ENCODE assay signal across 40 cellular contexts in the genomic region with DNA sequence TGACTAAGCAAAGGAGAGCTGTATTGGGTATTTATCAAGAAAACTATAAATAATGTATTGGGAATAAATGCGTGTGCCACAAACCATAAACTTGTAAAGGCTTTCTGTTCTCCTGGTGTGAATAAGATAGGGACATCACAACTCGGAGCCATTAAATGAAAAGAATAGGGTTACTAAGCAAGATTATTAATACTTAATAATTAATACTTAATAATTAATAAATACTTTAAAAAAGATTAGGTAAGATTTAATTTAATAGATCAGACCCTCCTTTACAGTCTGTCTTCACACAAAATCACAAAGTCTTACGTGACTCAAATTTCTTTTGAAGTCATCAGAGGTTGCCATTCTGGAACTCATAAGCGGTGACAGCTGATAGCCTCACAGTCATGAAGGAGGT.
"Had no signal": no experiment of that assay in that cellular context is flagged by ENCODE, and none has a peak within 500 bp of the region (broad histone marks: within the 10 kb centered on the region; RNA-seq: fewer than 3 reads in every experiment).

No MANE protein-coding gene starts in this region.

- H3K36me3 ChIP-seq: adrenal gland, ascending aorta, brain microvascular endothelial cell, breast epithelium, cardiac muscle cell had no signal

- H3K4me3 Mint-ChIP-seq: activated naive CD4-positive, alpha-beta T cell treated with anti-CD3 and anti-CD28 coated beads for 36 hours; activated naive CD4-positive, alpha-beta T cell treated with anti-CD3 and anti-CD28 coated beads, Interleukin-2, amount 10 ng/mL, durations not matched to agents 7 days and 5 days; activated naive CD4-positive, alpha-beta T cell treated with anti-CD3 and anti-CD28 coated beads, Interleukin-2, amount 50 U/mL, for 24 hours; activated naive CD8-positive, alpha-beta T cell; activated naive CD8-positive, alpha-beta T cell treated with anti-CD3 and anti-CD28 coated beads for 36 hours; activated naive CD8-positive, alpha-beta T cell treated with anti-CD3 and anti-CD28 coated beads, Interleukin-2, amount 10 ng/mL, durations not matched to agents 7 days and 5 days; activated naive CD8-positive, alpha-beta T cell treated with anti-CD3 and anti-CD28 coated beads, Interleukin-2, amount 50 U/mL, for 24 hours; activated T-cell treated with anti-CD3 and anti-CD28 coated beads, Interleukin-2, amount 50 U/mL, for 24 hours; activated T-cell treated with anti-CD3 and anti-CD28 coated beads, Interleukin-2, amount 50 U/mL, for 4 hours; activated T-cell treated with anti-CD3 and anti-CD28 coated beads, Interleukin-2, amount 50 U/mL, for 72 hours; activated T-helper 1 cell treated with anti-CD3 and anti-CD28 coated beads, Interleukin-12 subunit alpha, Interleukin-12 subunit beta, Interleukin-2, Interleukin-4 antibody, amounts not matched to agents 30 ng/mL and 10 ng/mL and 1 ng/mL, durations not matched to agents 14 hours and 24 hours and 36 hours; activated T-helper 17 cell treated with anti-CD3 and anti-CD28 coated beads, Interleukin-2, amount 50 U/mL, for 72 hours; brain; central memory CD8-positive, alpha-beta T cell had no signal

- FAIRE-seq: astrocyte, bronchial epithelial cell had no signal

- H3K27ac ChIP-seq: adrenal gland, ascending aorta, body of pancreas, brain microvascular endothelial cell, breast epithelium, cardiac muscle cell had no signal

- H3K4me3 ChIP-seq: adrenal gland, ascending aorta, body of pancreas, breast epithelium, cardiac muscle cell had no signal

- H3K27me3 Mint-ChIP-seq: activated naive CD4-positive, alpha-beta T cell treated with anti-CD3 and anti-CD28 coated beads, Interleukin-2, amount 10 ng/mL, durations not matched to agents 7 days and 5 days; activated naive CD4-positive, alpha-beta T cell treated with anti-CD3 and anti-CD28 coated beads, Interleukin-2, amount 50 U/mL, for 24 hours; activated naive CD8-positive, alpha-beta T cell; activated naive CD8-positive, alpha-beta T cell treated with anti-CD3 and anti-CD28 coated beads for 36 hours; activated naive CD8-positive, alpha-beta T cell treated with anti-CD3 and anti-CD28 coated beads, Interleukin-2, amount 10 ng/mL, durations not matched to agents 7 days and 5 days; activated naive CD8-positive, alpha-beta T cell treated with anti-CD3 and anti-CD28 coated beads, Interleukin-2, amount 50 U/mL, for 24 hours; activated T-cell treated with anti-CD3 and anti-CD28 coated beads, Interleukin-2, amount 50 U/mL, for 24 hours; activated T-helper 17 cell treated with anti-CD3 and anti-CD28 coated beads, Interleukin-2, amount 50 U/mL, for 72 hours; brain; central memory CD8-positive, alpha-beta T cell had no signal

- H3K9me3 Mint-ChIP-seq: activated naive CD4-positive, alpha-beta T cell treated with anti-CD3 and anti-CD28 coated beads, Interleukin-2, amount 10 ng/mL, durations not matched to agents 7 days and 5 days; central memory CD8-positive, alpha-beta T cell had no signal

- H3K27me3 ChIP-seq: adrenal gland, ascending aorta, body of pancreas, brain microvascular endothelial cell, breast epithelium, cardiac muscle cell had no signal

- H3K27ac Mint-ChIP-seq: activated naive CD4-positive, alpha-beta T cell treated with anti-CD3 and anti-CD28 coated beads for 36 hours; activated naive CD4-positive, alpha-beta T cell treated with anti-CD3 and anti-CD28 coated beads, Interleukin-2, amount 10 ng/mL, durations not matched to agents 7 days and 5 days; activated naive CD4-positive, alpha-beta T cell treated with anti-CD3 and anti-CD28 coated beads, Interleukin-2, amount 50 U/mL, for 24 hours; activated naive CD4-positive, alpha-beta T cell treated with anti-CD3 and anti-CD28 coated beads, Interleukin-2, amount 50 U/mL, for 72 hours; activated naive CD8-positive, alpha-beta T cell; activated naive CD8-positive, alpha-beta T cell treated with anti-CD3 and anti-CD28 coated beads for 36 hours; activated naive CD8-positive, alpha-beta T cell treated with anti-CD3 and anti-CD28 coated beads, Interleukin-2, amount 10 ng/mL, durations not matched to agents 7 days and 5 days; activated naive CD8-positive, alpha-beta T cell treated with anti-CD3 and anti-CD28 coated beads, Interleukin-2, amount 50 U/mL, for 24 hours; activated T-cell treated with anti-CD3 and anti-CD28 coated beads, Interleukin-2, amount 50 U/mL, for 24 hours; activated T-cell treated with anti-CD3 and anti-CD28 coated beads, Interleukin-2, amount 50 U/mL, for 72 hours; activated T-helper 1 cell treated with anti-CD3 and anti-CD28 coated beads, Interleukin-12 subunit alpha, Interleukin-12 subunit beta, Interleukin-2, Interleukin-4 antibody, amounts not matched to agents 30 ng/mL and 10 ng/mL and 1 ng/mL, durations not matched to agents 14 hours and 24 hours and 36 hours; activated T-helper 17 cell treated with anti-CD3 and anti-CD28 coated beads, Interleukin-2, amount 50 U/mL, for 72 hours; activated T-helper 2 cell treated with anti-CD3 and anti-CD28 coated beads, Interferon-gamma antibody, Interleukin-2, Interleukin-4, amounts not matched to agents 10 μg/mL and 5 μg/mL and 100 μg/mL, durations not matched to agents 14 hours and 24 hours and 36 hours; brain had no signal

- DNase-seq: activated effector memory CD4-positive, alpha-beta T cell treated with anti-CD3 and anti-CD28 coated beads, Interleukin-2, amount 50 U/mL, for 16 hours; activated effector memory CD4-positive, alpha-beta T cell treated with Interleukin-2 at 50 U/mL for 16 hours; activated gamma-delta T cell; activated gamma-delta T cell treated with Interleukin-2 at 50 U/mL for 16 hours; activated naive CD4-positive, alpha-beta T cell; activated naive CD4-positive, alpha-beta T cell treated with anti-CD3 and anti-CD28 coated beads for 36 hours; activated naive CD4-positive, alpha-beta T cell treated with anti-CD3 and anti-CD28 coated beads, Interleukin-2, amount 10 ng/mL, durations not matched to agents 7 days and 5 days; activated naive CD4-positive, alpha-beta T cell treated with anti-CD3 and anti-CD28 coated beads, Interleukin-2, amount 50 U/mL, for 16 hours; activated naive CD4-positive, alpha-beta T cell treated with Interleukin-2 at 50 U/mL for 16 hours; activated naive CD8-positive, alpha-beta T cell treated with anti-CD3 and anti-CD28 coated beads for 36 hours; activated naive CD8-positive, alpha-beta T cell treated with anti-CD3 and anti-CD28 coated beads, Interleukin-2, amount 10 ng/mL, durations not matched to agents 7 days and 5 days; activated naive CD8-positive, alpha-beta T cell treated with anti-CD3 and anti-CD28 coated beads, Interleukin-2, amount 50 U/mL, for 24 hours; activated T-cell treated with anti-CD3 and anti-CD28 coated beads, Interleukin-2, amount 50 U/mL, for 1 hour; activated T-cell treated with anti-CD3 and anti-CD28 coated beads, Interleukin-2, amount 50 U/mL, for 24 hours; activated T-cell treated with anti-CD3 and anti-CD28 coated beads, Interleukin-2, amount 50 U/mL, for 4 hours; activated T-cell treated with anti-CD3 and anti-CD28 coated beads, Interleukin-2, amount 50 U/mL, for 48 hours; activated T-cell treated with anti-CD3 and anti-CD28 coated beads, Interleukin-2, amount 50 U/mL, for 72 hours; adrenal gland; amniotic stem cell; amygdala; anterior cingulate cortex; aorta; body of pancreas; brain microvascular endothelial cell; caudate nucleus; central memory CD4-positive, alpha-beta T cell; cerebellar nuclear complex had no signal

- H3K36me3 Mint-ChIP-seq: activated naive CD4-positive, alpha-beta T cell treated with anti-CD3 and anti-CD28 coated beads, Interleukin-2, amount 10 ng/mL, durations not matched to agents 7 days and 5 days; activated naive CD8-positive, alpha-beta T cell treated with anti-CD3 and anti-CD28 coated beads, Interleukin-2, amount 10 ng/mL, durations not matched to agents 7 days and 5 days; brain had no signal

- H3K4me1 ChIP-seq: adrenal gland, ascending aorta, body of pancreas, breast epithelium had no signal

- ATAC-seq: activated naive CD4-positive, alpha-beta T cell treated with anti-CD3 and anti-CD28 coated beads, Interleukin-2, amount 50 U/mL, for 72 hours; activated naive CD8-positive, alpha-beta T cell treated with anti-CD3 and anti-CD28 coated beads, Interleukin-2, amount 50 U/mL, for 24 hours; activated T-cell treated with anti-CD3 and anti-CD28 coated beads, Interleukin-2, amount 50 U/mL, for 4 hours; activated T-cell treated with anti-CD3 and anti-CD28 coated beads, Interleukin-2, amount 50 U/mL, for 72 hours; activated T-helper 17 cell treated with anti-CD3 and anti-CD28 coated beads, Interleukin-2, amount 50 U/mL, for 72 hours; body of pancreas had no signal

- H3K4me1 Mint-ChIP-seq: activated naive CD4-positive, alpha-beta T cell treated with anti-CD3 and anti-CD28 coated beads, Interleukin-2, amount 10 ng/mL, durations not matched to agents 7 days and 5 days; activated naive CD4-positive, alpha-beta T cell treated with anti-CD3 and anti-CD28 coated beads, Interleukin-2, amount 50 U/mL, for 24 hours; activated naive CD8-positive, alpha-beta T cell treated with anti-CD3 and anti-CD28 coated beads for 36 hours; activated naive CD8-positive, alpha-beta T cell treated with anti-CD3 and anti-CD28 coated beads, Interleukin-2, amount 10 ng/mL, durations not matched to agents 7 days and 5 days; activated naive CD8-positive, alpha-beta T cell treated with anti-CD3 and anti-CD28 coated beads, Interleukin-2, amount 50 U/mL, for 24 hours; activated T-helper 17 cell treated with anti-CD3 and anti-CD28 coated beads, Interleukin-2, amount 50 U/mL, for 72 hours; central memory CD8-positive, alpha-beta T cell had no signal

- H3K9me3 ChIP-seq: ascending aorta, body of pancreas, breast epithelium had no signal
